1 cellular context compared by ENCODE assay signal in the genomic region with DNA sequence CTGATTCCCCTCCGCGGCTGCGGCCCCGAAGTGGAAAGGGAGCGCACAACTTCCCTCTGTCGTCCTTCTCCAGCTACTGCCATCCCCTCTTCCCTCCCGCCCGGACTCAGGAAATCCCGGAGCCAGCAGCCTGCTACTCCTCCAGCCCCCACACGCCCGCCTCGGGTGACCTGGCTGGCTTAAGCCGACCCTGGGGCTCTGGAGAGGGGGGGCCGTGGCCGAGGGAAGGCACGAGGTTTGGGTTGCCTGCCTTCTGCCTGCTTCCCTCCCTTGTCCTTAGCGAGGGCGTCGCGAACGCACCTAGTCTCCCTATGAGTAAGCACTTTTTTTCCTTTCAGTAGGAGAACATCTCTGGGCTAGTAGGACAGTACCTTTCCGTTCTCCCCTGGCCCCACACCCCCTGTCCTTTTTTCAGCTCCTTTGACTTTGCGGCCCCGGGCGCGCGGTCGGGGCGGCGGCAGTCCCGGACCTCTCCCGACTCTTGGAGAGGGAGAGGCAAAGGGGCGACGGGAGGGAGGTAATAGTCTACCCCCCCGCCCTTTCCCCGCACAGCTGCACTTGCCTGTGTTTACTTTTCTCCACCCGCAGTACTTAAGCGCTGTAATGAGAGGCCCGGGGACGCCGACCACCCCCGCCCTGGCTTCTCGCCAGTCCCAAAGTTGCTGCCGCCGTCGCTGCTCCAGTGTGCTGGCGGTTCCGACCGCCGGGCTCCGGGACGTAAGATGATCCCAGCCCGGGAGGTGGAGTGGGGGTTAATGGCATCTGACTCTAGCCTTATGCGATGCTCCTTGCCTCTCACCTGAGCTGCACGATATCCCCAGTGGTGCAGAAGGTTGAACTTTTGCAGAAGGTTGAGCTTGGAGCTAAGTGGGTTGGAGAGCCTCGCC.
TF ChIP-seq lines count a peak whose summit lies in the region.

No MANE protein-coding gene starts in this region.

TF ChIP-seq in HEK293, 187 proteins besides CTCF, POLR2A, EP300 and RAD21 (continued from another document and continues in another):
- TF ChIP-seq, protein P1, sequence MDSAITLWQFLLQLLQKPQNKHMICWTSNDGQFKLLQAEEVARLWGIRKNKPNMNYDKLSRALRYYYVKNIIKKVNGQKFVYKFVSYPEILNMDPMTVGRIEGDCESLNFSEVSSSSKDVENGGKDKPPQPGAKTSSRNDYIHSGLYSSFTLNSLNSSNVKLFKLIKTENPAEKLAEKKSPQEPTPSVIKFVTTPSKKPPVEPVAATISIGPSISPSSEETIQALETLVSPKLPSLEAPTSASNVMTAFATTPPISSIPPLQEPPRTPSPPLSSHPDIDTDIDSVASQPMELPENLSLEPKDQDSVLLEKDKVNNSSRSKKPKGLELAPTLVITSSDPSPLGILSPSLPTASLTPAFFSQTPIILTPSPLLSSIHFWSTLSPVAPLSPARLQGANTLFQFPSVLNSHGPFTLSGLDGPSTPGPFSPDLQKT (IDR thresholded peaks at IDR 0.05; ENCODE audit: borderline replicate concordance, low read depth, low read length): no peak
- TF ChIP-seq ZNF621 (tag by site-specific recombination; IDR thresholded peaks at IDR 0.05) (no peak), ZNF544 (tag by site-specific recombination; IDR thresholded peaks at IDR 0.05) (no peak), MZF1 (tag by site-specific recombination; IDR thresholded peaks at IDR 0.05; ENCODE audit: borderline replicate concordance) (no peak), ZNF2 (tag by site-specific recombination; IDR thresholded peaks at IDR 0.05) (no peak), YY1 (tag by site-specific recombination; IDR thresholded peaks at IDR 0.05) (no peak), ZNF248 (tag by site-specific recombination; IDR thresholded peaks at IDR 0.05) (no peak), ZNF791 (tag by site-specific recombination; IDR thresholded peaks at IDR 0.05) (no peak), ZNF76 (tag by site-specific recombination; IDR thresholded peaks at IDR 0.05; ENCODE audit: borderline replicate concordance, low read depth) (peak; percentile 17; the same call in 1 of the 2 replicates), KLF1 (tag by site-specific recombination; IDR thresholded peaks at IDR 0.05) (peak; percentile 72), HOXA7 (CRISPR knock-in tag; IDR thresholded peaks at IDR 0.05; ENCODE audit: borderline replicate concordance) (no peak), GLI4 (tag by site-specific recombination; IDR thresholded peaks at IDR 0.05) (no peak), ZNF391 (tag by site-specific recombination; IDR thresholded peaks at IDR 0.05; ENCODE audit: borderline replicate concordance, low read depth) (no peak), ZNF132 (tag by site-specific recombination; IDR thresholded peaks at IDR 0.05; ENCODE audit: borderline replicate concordance) (no peak), ZNF585B (tag by site-specific recombination; IDR thresholded peaks at IDR 0.05) (no peak), ZNF112 (tag by site-specific recombination; IDR thresholded peaks at IDR 0.05) (no peak), ZNF174 (tag by site-specific recombination; IDR thresholded peaks at IDR 0.05) (no peak), MYNN (tag by site-specific recombination; IDR thresholded peaks at IDR 0.05; ENCODE audit: borderline replicate concordance) (no peak), SP7 (tag by site-specific recombination; IDR thresholded peaks at IDR 0.05) (peak; percentile 88), OSR2 (tag by site-specific recombination; IDR thresholded peaks at IDR 0.05) (peak; percentile 57; the same call in 1 of the 2 replicates), ZBTB17 (tag by site-specific recombination; IDR thresholded peaks at IDR 0.05) (peak; percentile 47; the same call in 1 of the 2 replicates), YY2 (tag by site-specific recombination; IDR thresholded peaks at IDR 0.05) (no peak), ZNF184 (tag by site-specific recombination; IDR thresholded peaks at IDR 0.05) (no peak), ZNF670 (tag by site-specific recombination; IDR thresholded peaks at IDR 0.05; ENCODE audit: low read depth) (no peak), BCL11A (tag by site-specific recombination; IDR thresholded peaks at IDR 0.05; ENCODE audit: low read depth) (no peak), ZNF416 (tag by site-specific recombination; IDR thresholded peaks at IDR 0.05) (no peak), ZNF10 (tag by site-specific recombination; IDR thresholded peaks at IDR 0.05) (no peak), ZNF266 (tag by site-specific recombination; IDR thresholded peaks at IDR 0.05; ENCODE audit: low read depth) (no peak), ZBTB20 (tag by site-specific recombination; IDR thresholded peaks at IDR 0.05) (peak; percentile 73), ZNF133 (tag by site-specific recombination; IDR thresholded peaks at IDR 0.05) (no peak), ZNF404 (tag by site-specific recombination; IDR thresholded peaks at IDR 0.05) (no peak), ZNF624 (tag by site-specific recombination; IDR thresholded peaks at IDR 0.05) (no peak), ZNF510 (tag by site-specific recombination; IDR thresholded peaks at IDR 0.05; ENCODE audit: insufficient replicate concordance) (no peak), ZFP69B (tag by site-specific recombination; IDR thresholded peaks at IDR 0.05) (0 out of 2 replicates have a peak, but pooled peaks have one; percentile 31)
- TF ChIP-seq, protein P2, sequence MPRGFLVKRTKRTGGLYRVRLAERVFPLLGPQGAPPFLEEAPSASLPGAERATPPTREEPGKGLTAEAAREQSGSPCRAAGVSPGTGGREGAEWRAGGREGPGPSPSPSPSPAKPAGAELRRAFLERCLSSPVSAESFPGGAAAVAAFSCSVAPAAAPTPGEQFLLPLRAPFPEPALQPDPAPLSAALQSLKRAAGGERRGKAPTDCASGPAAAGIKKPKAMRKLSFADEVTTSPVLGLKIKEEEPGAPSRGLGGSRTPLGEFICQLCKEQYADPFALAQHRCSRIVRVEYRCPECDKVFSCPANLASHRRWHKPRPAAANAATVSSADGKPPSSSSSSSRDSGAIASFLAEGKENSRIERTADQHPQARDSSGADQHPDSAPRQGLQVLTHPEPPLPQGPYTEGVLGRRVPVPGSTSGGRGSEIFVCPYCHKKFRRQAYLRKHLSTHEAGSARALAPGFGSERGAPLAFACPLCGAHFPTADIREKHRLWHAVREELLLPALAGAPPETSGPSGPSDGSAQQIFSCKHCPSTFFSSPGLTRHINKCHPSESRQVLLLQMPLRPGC (tag by site-specific recombination; IDR thresholded peaks at IDR 0.05): no peak
- TF ChIP-seq, protein P3, sequence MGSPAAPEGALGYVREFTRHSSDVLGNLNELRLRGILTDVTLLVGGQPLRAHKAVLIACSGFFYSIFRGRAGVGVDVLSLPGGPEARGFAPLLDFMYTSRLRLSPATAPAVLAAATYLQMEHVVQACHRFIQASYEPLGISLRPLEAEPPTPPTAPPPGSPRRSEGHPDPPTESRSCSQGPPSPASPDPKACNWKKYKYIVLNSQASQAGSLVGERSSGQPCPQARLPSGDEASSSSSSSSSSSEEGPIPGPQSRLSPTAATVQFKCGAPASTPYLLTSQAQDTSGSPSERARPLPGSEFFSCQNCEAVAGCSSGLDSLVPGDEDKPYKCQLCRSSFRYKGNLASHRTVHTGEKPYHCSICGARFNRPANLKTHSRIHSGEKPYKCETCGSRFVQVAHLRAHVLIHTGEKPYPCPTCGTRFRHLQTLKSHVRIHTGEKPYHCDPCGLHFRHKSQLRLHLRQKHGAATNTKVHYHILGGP (tag by site-specific recombination; IDR thresholded peaks at IDR 0.05): no peak
- TF ChIP-seq, protein P4, sequence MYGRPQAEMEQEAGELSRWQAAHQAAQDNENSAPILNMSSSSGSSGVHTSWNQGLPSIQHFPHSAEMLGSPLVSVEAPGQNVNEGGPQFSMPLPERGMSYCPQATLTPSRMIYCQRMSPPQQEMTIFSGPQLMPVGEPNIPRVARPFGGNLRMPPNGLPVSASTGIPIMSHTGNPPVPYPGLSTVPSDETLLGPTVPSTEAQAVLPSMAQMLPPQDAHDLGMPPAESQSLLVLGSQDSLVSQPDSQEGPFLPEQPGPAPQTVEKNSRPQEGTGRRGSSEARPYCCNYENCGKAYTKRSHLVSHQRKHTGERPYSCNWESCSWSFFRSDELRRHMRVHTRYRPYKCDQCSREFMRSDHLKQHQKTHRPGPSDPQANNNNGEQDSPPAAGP (tag by site-specific recombination; IDR thresholded peaks at IDR 0.05): peak; percentile 39; the same call in 1 of the 2 replicates
- TF ChIP-seq, protein P5, sequence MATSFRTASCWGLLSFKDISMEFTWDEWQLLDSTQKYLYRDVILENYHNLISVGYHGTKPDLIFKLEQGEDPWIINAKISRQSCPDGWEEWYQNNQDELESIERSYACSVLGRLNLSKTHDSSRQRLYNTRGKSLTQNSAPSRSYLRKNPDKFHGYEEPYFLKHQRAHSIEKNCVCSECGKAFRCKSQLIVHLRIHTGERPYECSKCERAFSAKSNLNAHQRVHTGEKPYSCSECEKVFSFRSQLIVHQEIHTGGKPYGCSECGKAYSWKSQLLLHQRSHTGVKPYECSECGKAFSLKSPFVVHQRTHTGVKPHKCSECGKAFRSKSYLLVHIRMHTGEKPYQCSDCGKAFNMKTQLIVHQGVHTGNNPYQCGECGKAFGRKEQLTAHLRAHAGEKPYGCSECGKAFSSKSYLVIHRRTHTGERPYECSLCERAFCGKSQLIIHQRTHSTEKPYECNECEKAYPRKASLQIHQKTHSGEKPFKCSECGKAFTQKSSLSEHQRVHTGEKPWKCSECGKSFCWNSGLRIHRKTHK (tag by site-specific recombination; IDR thresholded peaks at IDR 0.05): no peak
- TF ChIP-seq, protein P6, sequence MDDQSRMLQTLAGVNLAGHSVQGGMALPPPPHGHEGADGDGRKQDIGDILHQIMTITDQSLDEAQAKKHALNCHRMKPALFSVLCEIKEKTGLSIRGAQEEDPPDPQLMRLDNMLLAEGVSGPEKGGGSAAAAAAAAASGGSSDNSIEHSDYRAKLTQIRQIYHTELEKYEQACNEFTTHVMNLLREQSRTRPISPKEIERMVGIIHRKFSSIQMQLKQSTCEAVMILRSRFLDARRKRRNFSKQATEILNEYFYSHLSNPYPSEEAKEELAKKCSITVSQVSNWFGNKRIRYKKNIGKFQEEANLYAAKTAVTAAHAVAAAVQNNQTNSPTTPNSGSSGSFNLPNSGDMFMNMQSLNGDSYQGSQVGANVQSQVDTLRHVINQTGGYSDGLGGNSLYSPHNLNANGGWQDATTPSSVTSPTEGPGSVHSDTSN (CRISPR knock-in tag; IDR thresholded peaks at IDR 0.05): no peak
- TF ChIP-seq, protein P7, sequence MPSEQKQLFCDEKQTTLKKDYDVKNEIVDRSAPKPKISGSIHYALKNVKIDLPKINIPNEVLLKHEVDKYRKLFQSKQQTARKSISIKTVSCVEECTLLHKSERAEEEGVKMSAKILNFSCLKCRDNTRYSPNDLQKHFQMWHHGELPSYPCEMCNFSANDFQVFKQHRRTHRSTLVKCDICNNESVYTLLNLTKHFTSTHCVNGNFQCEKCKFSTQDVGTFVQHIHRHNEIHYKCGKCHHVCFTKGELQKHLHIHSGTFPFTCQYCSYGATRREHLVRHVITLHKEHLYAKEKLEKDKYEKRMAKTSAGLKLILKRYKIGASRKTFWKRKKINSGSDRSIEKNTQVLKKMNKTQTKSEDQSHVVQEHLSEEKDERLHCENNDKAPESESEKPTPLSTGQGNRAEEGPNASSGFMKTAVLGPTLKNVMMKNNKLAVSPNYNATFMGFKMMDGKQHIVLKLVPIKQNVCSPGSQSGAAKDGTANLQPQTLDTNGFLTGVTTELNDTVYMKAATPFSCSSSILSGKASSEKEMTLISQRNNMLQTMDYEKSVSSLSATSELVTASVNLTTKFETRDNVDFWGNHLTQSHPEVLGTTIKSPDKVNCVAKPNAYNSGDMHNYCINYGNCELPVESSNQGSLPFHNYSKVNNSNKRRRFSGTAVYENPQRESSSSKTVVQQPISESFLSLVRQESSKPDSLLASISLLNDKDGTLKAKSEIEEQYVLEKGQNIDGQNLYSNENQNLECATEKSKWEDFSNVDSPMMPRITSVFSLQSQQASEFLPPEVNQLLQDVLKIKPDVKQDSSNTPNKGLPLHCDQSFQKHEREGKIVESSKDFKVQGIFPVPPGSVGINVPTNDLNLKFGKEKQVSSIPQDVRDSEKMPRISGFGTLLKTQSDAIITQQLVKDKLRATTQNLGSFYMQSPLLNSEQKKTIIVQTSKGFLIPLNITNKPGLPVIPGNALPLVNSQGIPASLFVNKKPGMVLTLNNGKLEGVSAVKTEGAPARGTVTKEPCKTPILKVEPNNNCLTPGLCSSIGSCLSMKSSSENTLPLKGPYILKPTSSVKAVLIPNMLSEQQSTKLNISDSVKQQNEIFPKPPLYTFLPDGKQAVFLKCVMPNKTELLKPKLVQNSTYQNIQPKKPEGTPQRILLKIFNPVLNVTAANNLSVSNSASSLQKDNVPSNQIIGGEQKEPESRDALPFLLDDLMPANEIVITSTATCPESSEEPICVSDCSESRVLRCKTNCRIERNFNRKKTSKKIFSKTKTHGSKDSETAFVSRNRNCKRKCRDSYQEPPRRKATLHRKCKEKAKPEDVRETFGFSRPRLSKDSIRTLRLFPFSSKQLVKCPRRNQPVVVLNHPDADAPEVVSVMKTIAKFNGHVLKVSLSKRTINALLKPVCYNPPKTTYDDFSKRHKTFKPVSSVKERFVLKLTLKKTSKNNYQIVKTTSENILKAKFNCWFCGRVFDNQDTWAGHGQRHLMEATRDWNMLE (tag by site-specific recombination; conservative IDR thresholded peaks at IDR 0.05; ENCODE audit: low read depth): no peak
- TF ChIP-seq, protein P8, sequence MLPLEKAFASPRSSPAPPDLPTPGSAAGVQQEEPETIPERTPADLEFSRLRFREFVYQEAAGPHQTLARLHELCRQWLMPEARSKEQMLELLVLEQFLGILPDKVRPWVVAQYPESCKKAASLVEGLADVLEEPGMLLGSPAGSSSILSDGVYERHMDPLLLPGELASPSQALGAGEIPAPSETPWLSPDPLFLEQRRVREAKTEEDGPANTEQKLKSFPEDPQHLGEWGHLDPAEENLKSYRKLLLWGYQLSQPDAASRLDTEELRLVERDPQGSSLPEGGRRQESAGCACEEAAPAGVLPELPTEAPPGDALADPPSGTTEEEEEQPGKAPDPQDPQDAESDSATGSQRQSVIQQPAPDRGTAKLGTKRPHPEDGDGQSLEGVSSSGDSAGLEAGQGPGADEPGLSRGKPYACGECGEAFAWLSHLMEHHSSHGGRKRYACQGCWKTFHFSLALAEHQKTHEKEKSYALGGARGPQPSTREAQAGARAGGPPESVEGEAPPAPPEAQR (tag by site-specific recombination; IDR thresholded peaks at IDR 0.05): no peak
